9 cellular contexts compared by ENCODE assay signal in genomic region chr11:27209562-27210005, GRCh38.
DNase-seq lines count a peak whose midpoint lies in the region; ATAC-seq and TF ChIP-seq lines count a peak whose summit lies in the region.
"Had no signal": no experiment of that assay in that cellular context is flagged by ENCODE, and none has a peak within 500 bp of the region (broad histone marks: within the 10 kb centered on the region; RNA-seq: fewer than 3 reads in every experiment).

No MANE protein-coding gene starts in this region.

- H3K9me3 ChIP-seq in suprapubic skin = no peaks in the 10 kb centered on the region
- H3K9me3 ChIP-seq in CD4-positive, alpha-beta memory T cell (ENCODE audit: control insufficient read depth in 1 of 2, low read length in 2 of 2) = no peaks in the 10 kb centered on the region
- H3K9me3 ChIP-seq: HAP-1 had no signal

- TF ChIP-seq CTCF in fibroblast of the aortic adventitia (IDR thresholded peaks at IDR 0.05; ENCODE audit: insufficient read depth, low read length) = no peak
- no peak for TF ChIP-seq CTCF in suprapubic skin (IDR thresholded peaks at IDR 0.05)

- TF ChIP-seq POLR2A in suprapubic skin (IDR thresholded peaks at IDR 0.05) = no peak

- H3K4me3 ChIP-seq in fibroblast of the aortic adventitia (ENCODE audit: low read depth, low read length) (no peak overlapping the region), suprapubic skin (no peak overlapping the region)
- no peak overlapping the region for H3K4me3 ChIP-seq in CD4-positive, alpha-beta memory T cell (ENCODE audit: low read length in 2 of 2)
- H3K4me3 ChIP-seq: HAP-1 had no signal

- no peak overlapping the region for H3K4me3 Mint-ChIP-seq in CD4-positive, alpha-beta memory T cell

- peaks cover 22% of the 10 kb centered on the region for H3K4me1 ChIP-seq in suprapubic skin
- no peaks in the 10 kb centered on the region for H3K4me1 ChIP-seq in CD4-positive, alpha-beta memory T cell (ENCODE audit: insufficient read depth, low read length)

- POLR2A ChIA-PET in CD4-positive, alpha-beta memory T cell (lab: Charles Lee; ENCODE audit: partially characterized antibody) = no interaction called here

- DNase-seq in DMS53 treated with DMSO at 0.1 percent for 48 hours (lab: John Stamatoyannopoulos, UW; ENCODE audit: unreplicated experiment) (peak; percentile 79), NCI-H460 (ENCODE audit: extremely low read depth, low read depth) (peak; percentile 44), fibroblast of the aortic adventitia (ENCODE audit: low read depth) (peak; percentile 96), suprapubic skin (ENCODE audit: low spot score in 2 of 2) (peak in 1 of 2 donors; percentile 72)
- DNase-seq in CD4-positive, alpha-beta memory T cell = no peak
- DNase-seq in activated CD4-positive, alpha-beta T cell treated with anti-CD3 and anti-CD28 coated beads for 4 hours = no peak

- H3K27me3 Mint-ChIP-seq in CD4-positive, alpha-beta memory T cell = peaks cover 8 to 9% of the 10 kb centered on the region in 2 donors

- peaks cover 0 to 5% (median 0%) of the 10 kb centered on the region in 8 donors for H3K9me3 Mint-ChIP-seq in CD4-positive, alpha-beta memory T cell

- no peak overlapping the region for H3K27ac Mint-ChIP-seq in CD4-positive, alpha-beta memory T cell

- H3K27me3 ChIP-seq in suprapubic skin = no peaks in the 10 kb centered on the region
- H3K27me3 ChIP-seq in CD4-positive, alpha-beta memory T cell (ENCODE audit: insufficient read depth, low read length) = no peaks in the 10 kb centered on the region

- TF ChIP-seq EP300 in suprapubic skin (IDR thresholded peaks at IDR 0.05) = no peak

- ATAC-seq in HG02759 (IDR thresholded peaks at IDR 0.05; ENCODE audit: unreplicated experiment) (peak; percentile 56), GM18858 (IDR thresholded peaks at IDR 0.05; ENCODE audit: unreplicated experiment) (no peak)

- no peaks in the 10 kb centered on the region for H3K4me1 Mint-ChIP-seq in CD4-positive, alpha-beta memory T cell

- H3K36me3 Mint-ChIP-seq in CD4-positive, alpha-beta memory T cell = no peaks in the 10 kb centered on the region

- H3K36me3 ChIP-seq in suprapubic skin = no peaks in the 10 kb centered on the region
- H3K36me3 ChIP-seq in CD4-positive, alpha-beta memory T cell (ENCODE audit: insufficient read depth, low read length) = no peaks in the 10 kb centered on the region
- H3K36me3 ChIP-seq: HAP-1 had no signal

- intact Hi-C loops in CD4-positive, alpha-beta memory T cell (cut with micrococcal nuclease) = no loop called here

- CTCF ChIA-PET in CD4-positive, alpha-beta memory T cell (lab: Charles Lee; ENCODE audit: partially characterized antibody) = no interaction called here

- H3K27ac ChIP-seq in suprapubic skin = peak overlapping the region; percentile 35
- no peak overlapping the region for H3K27ac ChIP-seq in CD4-positive, alpha-beta memory T cell (ENCODE audit: low read depth, low read length)

Comparison
In these comparisons a context has a peak if more than half of its experiments do, and no peak if none do; other contexts are left out.
1. DNase-seq: peak in DMS53 treated with DMSO at 0.1 percent for 48 hours (single experiment), NCI-H460 (single experiment) and fibroblast of the aortic adventitia (single experiment); none in CD4-positive, alpha-beta memory T cell (0 of 5) and activated CD4-positive, alpha-beta T cell treated with anti-CD3 and anti-CD28 coated beads for 4 hours (0 of 2).